ENCODE assay signal across 8 cellular contexts in the genomic region with DNA sequence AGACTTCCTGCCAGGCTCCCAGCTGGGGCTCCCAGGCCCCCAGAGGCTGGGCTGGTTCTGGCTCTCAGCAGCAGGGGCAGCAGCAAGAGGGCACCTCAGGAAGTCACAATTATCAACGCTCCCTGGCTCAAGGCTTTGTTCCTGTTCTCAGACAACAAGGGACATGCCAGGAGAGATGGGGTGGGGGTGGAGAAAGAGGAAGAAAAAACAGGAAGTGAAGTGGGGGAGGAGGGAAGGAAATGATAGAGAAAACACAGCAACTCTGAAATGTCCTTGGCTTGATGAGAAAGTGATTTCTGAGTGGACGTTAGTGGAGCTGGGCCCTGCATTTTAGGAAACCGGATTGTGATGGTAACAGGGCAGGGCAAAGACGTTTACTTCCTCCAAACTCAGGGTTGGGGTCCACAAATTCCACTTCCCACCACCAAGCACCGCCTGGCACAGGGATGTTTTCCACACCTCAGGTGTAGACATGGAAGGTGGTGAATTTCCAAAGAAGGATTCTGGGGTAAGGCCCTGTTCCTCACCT. TPM values are rescaled to one million over a fixed set of nuclear protein-coding genes. Genes with fewer than 3 reads are reported as not detected.
DNase-seq lines count a peak whose midpoint lies in the region; ATAC-seq and TF ChIP-seq lines count a peak whose summit lies in the region.

No MANE protein-coding gene starts in this region.

- H3K36me3 ChIP-seq in BLaER1 treated with 17β-estradiol and CSF1 and Interleukin-3, amounts not matched to agents 10 nM and 100 nM = peaks cover 8 to 20% (median 16%) of the 10 kb centered on the region in 11 experiments; a peak in 18 of 22 replicates
- no peaks in the 10 kb centered on the region for H3K36me3 ChIP-seq in ascending aorta
- H3K36me3 ChIP-seq in mucosa of descending colon (ENCODE audit: low read depth) = no peaks in the 10 kb centered on the region

- H4K20me1 ChIP-seq in BLaER1 treated with 17β-estradiol and CSF1 and Interleukin-3, amounts not matched to agents 10 nM and 100 nM = peaks cover 0 to 6% (median 0%) of the 10 kb centered on the region in 11 experiments; a peak in 2 of 22 replicates

- peaks cover 97 to 100% (median 98%) of the 10 kb centered on the region in 10 experiments for H3K4me1 ChIP-seq in BLaER1 treated with 17β-estradiol and CSF1 and Interleukin-3, amounts not matched to agents 10 nM and 100 nM
- H3K4me1 ChIP-seq in ascending aorta (peaks cover 0 to 2% of the 10 kb centered on the region in 2 donors), mucosa of descending colon (ENCODE audit: low read depth) (peaks cover 4% of the 10 kb centered on the region)

- H3K4me3 ChIP-seq in BLaER1 treated with 17β-estradiol and CSF1 and Interleukin-3, amounts not matched to agents 10 nM and 100 nM = peak overlapping the region; percentile 3 to 62 (median 56); a peak in 17 of 20 replicates
- no peak overlapping the region for H3K4me3 ChIP-seq in ascending aorta
- no peak overlapping the region for H3K4me3 ChIP-seq in mucosa of descending colon

- peak overlapping the region; percentile 78 to 94 (median 89) for H3K9ac ChIP-seq in BLaER1 treated with 17β-estradiol and CSF1 and Interleukin-3, amounts not matched to agents 10 nM and 100 nM

- ATAC-seq in HG03439 (IDR thresholded peaks at IDR 0.05; ENCODE audit: unreplicated experiment) (peak; percentile 16), mucosa of descending colon (peak; percentile 48), HG03045 (IDR thresholded peaks at IDR 0.05; ENCODE audit: unreplicated experiment) (no peak), HG03139 (IDR thresholded peaks at IDR 0.05; ENCODE audit: unreplicated experiment) (no peak)

- H3K4me2 ChIP-seq in BLaER1 treated with 17β-estradiol and CSF1 and Interleukin-3, amounts not matched to agents 10 nM and 100 nM = peak overlapping the region; percentile 88 to 99 (median 95)

- no peaks in the 10 kb centered on the region for H3K27me3 ChIP-seq in BLaER1 treated with 17β-estradiol and CSF1 and Interleukin-3, amounts not matched to agents 10 nM and 100 nM
- no peaks in the 10 kb centered on the region for H3K27me3 ChIP-seq in ascending aorta

- DNase-seq in ascending aorta (ENCODE audit: low spot score in 2 of 2) (no peak), mucosa of descending colon (peak in 1 of 3 donors; percentile 39), HT-29 (ENCODE audit: low spot score) (no peak)
- no peak for DNase-seq in activated CD4-positive, alpha-beta T cell treated with anti-CD3 and anti-CD28 coated beads for 4 hours

- intact Hi-C loops in ascending aorta (cut with DNase I) (no loop called here), mucosa of descending colon (cut with DNase I, micrococcal nuclease) (no loop called here)

- H3K9me3 ChIP-seq in BLaER1 treated with 17β-estradiol and CSF1 and Interleukin-3, amounts not matched to agents 10 nM and 100 nM (replicated peaks in 1 of 11) = no peaks in the 10 kb centered on the region
- H3K9me3 ChIP-seq in ascending aorta (no peaks in the 10 kb centered on the region), mucosa of descending colon (no peaks in the 10 kb centered on the region)

- peak overlapping the region; percentile 88 to 99 (median 97) for H3K27ac ChIP-seq in BLaER1 treated with 17β-estradiol and CSF1 and Interleukin-3, amounts not matched to agents 10 nM and 100 nM
- H3K27ac ChIP-seq in ascending aorta = peak overlapping the region; percentile 9 to 30

- no peak for TF ChIP-seq CTCF in ascending aorta (IDR thresholded peaks at IDR 0.05)
- TF ChIP-seq CTCF in mucosa of descending colon (IDR thresholded peaks at IDR 0.05) = no peak

RNA-seq across cellular contexts. Expression of gene CYRIA, which starts 40.4 kb away (rescaled TPM):
- total RNA-seq in ascending aorta (7.1 TPM), mucosa of descending colon (10 to 100 TPM in 1 of 3 donors, 1 to 10 TPM in 2; 2.2 to 18.0 (median 3.5) TPM)
- not detected in 2 replicates for total RNA-seq in HT-29 (2014; rRNA removed; shearing (Covaris generic))

Comparison
In these comparisons a context has a peak if more than half of its experiments do, and no peak if none do; other contexts are left out.
1. H3K4me3 ChIP-seq: peak in BLaER1 treated with 17β-estradiol and CSF1 and Interleukin-3, amounts not matched to agents 10 nM and 100 nM (10 of 10); none in ascending aorta (0 of 2) and mucosa of descending colon (single experiment).
2. ATAC-seq: peak in HG03439 (single experiment) and mucosa of descending colon (single experiment); none in HG03045 (single experiment) and HG03139 (single experiment).